12 cellular contexts compared by ENCODE assay signal in the genomic region with DNA sequence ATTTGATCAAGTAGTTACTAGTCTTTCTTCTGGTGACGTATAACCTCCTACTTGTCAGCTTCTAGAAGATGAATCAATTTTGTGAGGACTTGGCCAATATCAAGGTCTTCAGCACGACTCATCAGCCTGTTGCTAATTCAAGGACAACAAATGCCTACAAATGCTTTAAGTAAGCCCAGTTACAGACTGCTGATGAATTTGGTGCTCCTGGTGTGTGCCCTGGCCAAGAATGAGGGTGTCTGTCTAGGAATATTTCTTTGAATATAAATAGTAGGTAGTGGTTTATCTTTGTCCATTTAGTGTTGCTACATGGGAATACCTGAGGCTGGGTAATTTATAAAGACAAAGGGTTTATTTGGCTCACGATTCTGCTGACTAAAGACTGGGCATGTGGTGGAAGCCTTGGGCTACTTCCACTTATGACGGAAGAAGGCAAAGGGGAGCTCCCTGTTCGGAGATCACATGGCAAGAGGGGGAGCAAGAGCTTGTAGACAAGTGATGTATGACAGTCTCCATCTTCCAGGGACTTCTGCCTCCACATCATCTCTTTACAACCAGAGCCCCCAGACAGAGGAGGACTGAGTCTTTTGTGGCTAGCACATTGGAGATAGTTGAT.
DNase-seq lines count a peak whose midpoint lies in the region; ATAC-seq, FAIRE-seq and TF ChIP-seq lines count a peak whose summit lies in the region.
"Had no signal": no experiment of that assay in that cellular context is flagged by ENCODE, and none has a peak within 500 bp of the region (broad histone marks: within the 10 kb centered on the region; RNA-seq: fewer than 3 reads in every experiment).

No MANE protein-coding gene starts in this region.

- H3K27ac ChIP-seq in fibroblast of lung (ENCODE audit: insufficient read depth, low read length), result no peak overlapping the region

- H3K79me2 ChIP-seq in fibroblast of lung (ENCODE audit: control insufficient read depth, insufficient read depth, low read length), result no peaks in the 10 kb centered on the region

- H3K9ac ChIP-seq in fibroblast of lung (ENCODE audit: insufficient read depth, low read length), result no peak overlapping the region

- no peaks in the 10 kb centered on the region for H3K9me3 ChIP-seq in fibroblast of lung (ENCODE audit: control insufficient read depth, insufficient read depth, low read depth, low read length)
- H3K9me3 ChIP-seq in neuron (ENCODE audit: low read length), result no peaks in the 10 kb centered on the region

- H3K4me1 ChIP-seq in fibroblast of lung (ENCODE audit: control insufficient read depth, extremely low read depth, insufficient read depth, low read length), result peaks cover 3% of the 10 kb centered on the region
- H3K4me1 ChIP-seq in neuron (ENCODE audit: insufficient read depth, low read length), result peaks cover 39% of the 10 kb centered on the region

- H3K4me2 ChIP-seq in fibroblast of lung (ENCODE audit: extremely low read depth, insufficient read depth, low read length), result no peak overlapping the region

- no peak for TF ChIP-seq CTCF in fibroblast of lung (conservative IDR thresholded peaks at IDR 0.05 in 1 of 2, IDR thresholded peaks at IDR 0.05 in 1 of 2; ENCODE audit: low read depth in 1 of 2, low read length in 2 of 2)

- no peaks in the 10 kb centered on the region for H4K20me1 ChIP-seq in fibroblast of lung (ENCODE audit: control insufficient read depth, extremely low read depth, insufficient read depth, low read length)

- no peak for TF ChIP-seq POLR2A in H54 (IDR thresholded peaks at IDR 0.05; ENCODE audit: low read depth, low read length)

- peak; percentile 7 for DNase-seq in H54 (ENCODE audit: insufficient read length, low spot score)
- peak; percentile 46 for DNase-seq in RKO (ENCODE audit: low spot score)
- peak; percentile 40 to 55 for DNase-seq in fibroblast of lung (ENCODE audit: low read depth in 2 of 2)
- no peak for DNase-seq in OCI-M1 (lab: John Stamatoyannopoulos, UW)
- no peak for DNase-seq in NCI-H187 treated with DMSO at 0.1 percent for 48 hours (lab: John Stamatoyannopoulos, UW)
- no peak for DNase-seq in GOT3 (lab: John Stamatoyannopoulos, UW)
- DNase-seq: activated naive CD8-positive, alpha-beta T cell treated with anti-CD3 and anti-CD28 coated beads, Interleukin-2, amount 10 ng/mL, durations not matched to agents 7 days and 5 days; H7; KG1; NCI-H226 had no signal

- H3K36me3 ChIP-seq in fibroblast of lung (ENCODE audit: control insufficient read depth, insufficient read depth, low read length), result no peaks in the 10 kb centered on the region
- H3K36me3 ChIP-seq in neuron (ENCODE audit: insufficient read depth, low read length), result no peaks in the 10 kb centered on the region

- H3K27me3 ChIP-seq in fibroblast of lung (ENCODE audit: control insufficient read depth, insufficient read depth, low read length) (no peaks in the 10 kb centered on the region), neuron (ENCODE audit: insufficient read depth, low read length) (no peaks in the 10 kb centered on the region)

- ATAC-seq in HG03159 (IDR thresholded peaks at IDR 0.05; ENCODE audit: unreplicated experiment), result no peak

- H2AFZ ChIP-seq in fibroblast of lung (ENCODE audit: low read length), result no peak overlapping the region
- peak overlapping the region; percentile 10 for H2AFZ ChIP-seq in neuron (ENCODE audit: low read depth, low read length)

- no peak for FAIRE-seq in H54 (lab: Jason Lieb, UNC)

- no peak overlapping the region for H3K4me3 ChIP-seq in fibroblast of lung (replicated peaks in 1 of 4; ENCODE audit: control extremely low read depth in 1 of 4, insufficient read depth in 1 of 4, low read depth in 3 of 4, low read length in 4 of 4)
- H3K4me3 ChIP-seq in neuron (ENCODE audit: low read length), result no peak overlapping the region

Comparison
In these comparisons a context has a peak if more than half of its experiments do, and no peak if none do; other contexts are left out.
1. DNase-seq: peak in H54 (single experiment), RKO (single experiment) and fibroblast of lung (2 of 2); none in OCI-M1 (single experiment), NCI-H187 treated with DMSO at 0.1 percent for 48 hours (single experiment) and GOT3 (single experiment).